Comparison of ENCODE assay signal across 25 cellular contexts in the genomic region with DNA sequence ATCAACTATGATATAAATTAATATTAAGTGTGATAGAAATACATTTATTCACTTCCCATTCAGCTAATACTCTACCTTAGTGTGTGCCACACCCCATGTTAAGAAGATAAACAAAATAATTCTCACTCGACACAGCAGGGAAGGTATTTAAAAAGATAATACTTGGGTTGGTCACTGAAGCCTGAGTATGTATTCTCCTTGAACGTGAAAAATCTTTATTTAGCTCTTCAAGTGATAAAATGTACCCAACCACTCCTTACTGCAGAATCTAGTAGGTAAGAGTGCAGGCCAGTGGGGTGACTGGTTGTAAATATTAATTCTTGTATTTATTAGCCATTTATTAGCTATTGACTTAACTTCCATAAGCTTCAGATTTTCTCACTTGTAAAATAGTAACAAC.
"Had no signal": no experiment of that assay in that cellular context is flagged by ENCODE, and none has a peak within 500 bp of the region (broad histone marks: within the 10 kb centered on the region; RNA-seq: fewer than 3 reads in every experiment).

No MANE protein-coding gene starts in this region.

- ATAC-seq: foreskin keratinocyte, gastroesophageal sphincter, heart left ventricle, left lobe of liver, left ventricle myocardium superior had no signal

- H3K36me3 ChIP-seq: esophagus muscularis mucosa, gastroesophageal sphincter, heart left ventricle had no signal

- H3K27me3 ChIP-seq: esophagus muscularis mucosa, foreskin keratinocyte, gastroesophageal sphincter, heart left ventricle, hepatocyte had no signal

- H3K4me2 ChIP-seq: hepatocyte had no signal

- H3K4me1 ChIP-seq: gastroesophageal sphincter had no signal

- H3K4me3 ChIP-seq: coronary artery, dorsolateral prefrontal cortex, esophagus muscularis mucosa, gastroesophageal sphincter, heart left ventricle, hepatocyte, lung had no signal

- H3K9me3 ChIP-seq: gastroesophageal sphincter had no signal

- H2AFZ ChIP-seq: hepatocyte had no signal

- H3K27ac ChIP-seq: coronary artery, dorsolateral prefrontal cortex, esophagus muscularis mucosa, foreskin keratinocyte, gastroesophageal sphincter, heart left ventricle, hepatocyte had no signal

- FAIRE-seq: colon, endothelial cell of umbilical vein, frontal cortex, kidney had no signal

- DNase-seq: dermis blood vessel endothelial cell; dorsolateral prefrontal cortex; effector CD4-positive, alpha-beta T cell; effector memory CD4-positive, alpha-beta T cell; foreskin keratinocyte; heart left ventricle; hypothalamus; immature natural killer cell; islet precursor cell; kidney; kidney glomerular epithelial cell; left colon; left ventricle myocardium superior; mammary epithelial cell; mesendoderm; midbrain had no signal
